ENCODE assay signal across 11 cellular contexts in the genomic region with DNA sequence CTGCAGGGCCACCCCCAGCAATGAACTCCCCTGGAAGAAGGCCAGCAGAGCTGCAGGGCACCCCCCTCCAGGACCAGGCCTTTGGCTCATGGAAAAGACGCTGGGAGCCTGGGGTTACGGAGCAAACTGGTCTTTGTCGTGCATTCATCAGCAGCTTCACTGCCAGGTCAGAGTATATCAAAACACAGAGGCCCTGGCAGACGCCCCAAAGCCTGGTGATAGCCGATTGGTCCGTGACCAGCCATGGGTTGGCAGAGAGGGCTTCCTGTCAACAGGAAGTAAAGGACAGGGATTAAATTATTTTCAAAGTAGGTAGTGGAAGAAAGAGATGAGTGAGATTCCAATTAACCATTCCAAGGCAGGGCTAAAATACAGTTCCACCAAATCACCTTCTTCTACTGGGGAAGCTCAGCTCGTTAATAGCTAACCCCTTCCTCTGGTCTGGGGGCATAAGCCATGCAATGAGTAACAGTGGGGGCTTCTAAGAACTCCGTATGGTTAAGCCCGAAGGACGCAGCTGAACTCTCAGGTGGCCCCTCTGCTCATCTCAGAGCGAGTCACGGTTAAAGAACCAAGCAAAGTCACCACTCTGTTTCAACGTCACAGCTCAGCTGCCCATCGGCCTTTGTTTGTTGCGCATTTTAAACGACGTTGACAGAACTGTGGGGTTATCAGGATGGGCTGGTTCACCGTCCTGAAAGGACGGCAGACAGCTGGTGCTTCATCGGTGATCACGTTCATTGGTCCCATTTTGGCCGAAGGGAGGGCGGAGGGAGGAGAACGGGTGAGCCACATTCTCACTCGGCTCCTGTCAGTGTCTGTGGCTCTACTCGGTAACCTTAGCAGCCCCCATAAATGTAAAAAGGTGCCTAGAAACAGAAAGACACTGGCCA. TPM values are rescaled to one million over a fixed set of nuclear protein-coding genes. Genes with fewer than 3 reads are reported as not detected.
DNase-seq lines count a peak whose midpoint lies in the region; ATAC-seq, FAIRE-seq and TF ChIP-seq lines count a peak whose summit lies in the region.
"Had no signal": no experiment of that assay in that cellular context is flagged by ENCODE, and none has a peak within 500 bp of the region (broad histone marks: within the 10 kb centered on the region; RNA-seq: fewer than 3 reads in every experiment).

No MANE protein-coding gene starts in this region.

- H3K4me2 ChIP-seq in neural progenitor cell: no peak overlapping the region

- no peaks in the 10 kb centered on the region for H4K20me1 ChIP-seq in neural progenitor cell (ENCODE audit: low read depth)

- no peak for ATAC-seq in activated CD8-positive, alpha-beta memory T cell treated with anti-CD3 and anti-CD28 coated beads, Interleukin-2, amount 10 ng/mL, durations not matched to agents 7 days and 5 days
- no peak for ATAC-seq in HG03280 (IDR thresholded peaks at IDR 0.05; ENCODE audit: unreplicated experiment)
- ATAC-seq in GM21529 (IDR thresholded peaks at IDR 0.05; ENCODE audit: unreplicated experiment): no peak
- ATAC-seq: Panc1 had no signal

- peak overlapping the region in 2 of 4 donors; percentile 5 to 8 for H3K4me3 ChIP-seq in stomach
- no peak overlapping the region for H3K4me3 ChIP-seq in neural progenitor cell

- WGBS in stomach, 5 donors: 48 to 63% (median 52%) methylated on average over 26 of the region's 26 CpGs

- H3K27me3 Mint-ChIP-seq in brain: no peaks in the 10 kb centered on the region
- H3K27me3 Mint-ChIP-seq in neural progenitor cell (ENCODE audit: insufficient read depth, low read depth): peaks cover 13% of the 10 kb centered on the region
- H3K27me3 Mint-ChIP-seq in activated CD8-positive, alpha-beta memory T cell treated with anti-CD3 and anti-CD28 coated beads, Interleukin-2, amount 10 ng/mL, durations not matched to agents 7 days and 5 days: no peaks in the 10 kb centered on the region
- H3K27me3 Mint-ChIP-seq: activated naive CD8-positive, alpha-beta T cell treated with anti-CD3 and anti-CD28 coated beads, Interleukin-2, amount 10 ng/mL, durations not matched to agents 7 days and 5 days had no signal

- H3K36me3 Mint-ChIP-seq in brain: no peaks in the 10 kb centered on the region
- H3K36me3 Mint-ChIP-seq in neural progenitor cell: no peaks in the 10 kb centered on the region
- no peaks in the 10 kb centered on the region for H3K36me3 Mint-ChIP-seq in activated CD8-positive, alpha-beta memory T cell treated with anti-CD3 and anti-CD28 coated beads, Interleukin-2, amount 10 ng/mL, durations not matched to agents 7 days and 5 days
- H3K36me3 Mint-ChIP-seq: activated naive CD8-positive, alpha-beta T cell treated with anti-CD3 and anti-CD28 coated beads, Interleukin-2, amount 10 ng/mL, durations not matched to agents 7 days and 5 days had no signal

- H3K9me3 Mint-ChIP-seq in brain (peaks cover 0 to 3% (median 0%) of the 10 kb centered on the region in 5 experiments), neural progenitor cell (no peaks in the 10 kb centered on the region)
- H3K9me3 Mint-ChIP-seq in activated CD8-positive, alpha-beta memory T cell treated with anti-CD3 and anti-CD28 coated beads, Interleukin-2, amount 10 ng/mL, durations not matched to agents 7 days and 5 days (ENCODE audit: low read depth): no peaks in the 10 kb centered on the region
- H3K9me3 Mint-ChIP-seq: activated naive CD8-positive, alpha-beta T cell treated with anti-CD3 and anti-CD28 coated beads, Interleukin-2, amount 10 ng/mL, durations not matched to agents 7 days and 5 days had no signal

- intact Hi-C loops in stomach (cut with DNase I; ENCODE audit: low total_unique reads): no loop called here

- H3K4me3 Mint-ChIP-seq in brain (peak overlapping the region; percentile 17 to 68 (median 36)), neural progenitor cell (no peak overlapping the region)
- H3K4me3 Mint-ChIP-seq in activated CD8-positive, alpha-beta memory T cell treated with anti-CD3 and anti-CD28 coated beads, Interleukin-2, amount 10 ng/mL, durations not matched to agents 7 days and 5 days: no peak overlapping the region
- H3K4me3 Mint-ChIP-seq: activated naive CD8-positive, alpha-beta T cell treated with anti-CD3 and anti-CD28 coated beads, Interleukin-2, amount 10 ng/mL, durations not matched to agents 7 days and 5 days had no signal

- H3K36me3 ChIP-seq in stomach (no peaks in the 10 kb centered on the region), neural progenitor cell (no peaks in the 10 kb centered on the region)

- TF ChIP-seq CTCF in brain (conservative IDR thresholded peaks at IDR 0.05): no peak
- no peak for TF ChIP-seq CTCF in stomach (IDR thresholded peaks at IDR 0.05)
- TF ChIP-seq CTCF in neural progenitor cell (IDR thresholded peaks at IDR 0.05): no peak

- no peak overlapping the region for H3K9ac ChIP-seq in neural progenitor cell

- no peaks in the 10 kb centered on the region for H3K79me2 ChIP-seq in neural progenitor cell (ENCODE audit: low read depth)

- H3K27me3 ChIP-seq in stomach: no peaks in the 10 kb centered on the region
- no peaks in the 10 kb centered on the region for H3K27me3 ChIP-seq in neural progenitor cell

- H3K9me3 ChIP-seq in stomach (no peaks in the 10 kb centered on the region), neural progenitor cell (ENCODE audit: low read depth) (no peaks in the 10 kb centered on the region)

- TF ChIP-seq EP300 in stomach (IDR thresholded peaks at IDR 0.05): no peak

- FAIRE-seq in islet of Langerhans (lab: Jason Lieb, UNC): peak; percentile 51

- no peak overlapping the region for H2AFZ ChIP-seq in neural progenitor cell (replicated peaks)

- TF ChIP-seq POLR2A in stomach (IDR thresholded peaks at IDR 0.05): no peak

- no peaks in the 10 kb centered on the region for H3F3A ChIP-seq in neural progenitor cell (ENCODE audit: low read depth)

- peaks cover 37% of the 10 kb centered on the region for H3K4me1 Mint-ChIP-seq in brain
- peaks cover 23% of the 10 kb centered on the region for H3K4me1 Mint-ChIP-seq in neural progenitor cell
- no peaks in the 10 kb centered on the region for H3K4me1 Mint-ChIP-seq in activated CD8-positive, alpha-beta memory T cell treated with anti-CD3 and anti-CD28 coated beads, Interleukin-2, amount 10 ng/mL, durations not matched to agents 7 days and 5 days
- H3K4me1 Mint-ChIP-seq: activated naive CD8-positive, alpha-beta T cell treated with anti-CD3 and anti-CD28 coated beads, Interleukin-2, amount 10 ng/mL, durations not matched to agents 7 days and 5 days had no signal

- CTCF ChIA-PET in activated CD8-positive, alpha-beta memory T cell treated with anti-CD3 and anti-CD28 coated beads, Interleukin-2, amount 10 ng/mL, durations not matched to agents 7 days and 5 days (lab: Charles Lee): interaction anchor here (0.6 to 1.2 kb wide), 2 partner anchors 14 to 161 kb away, joined by 3 read pairs; no protein-coding TSS in a partner anchor

- DNase-seq in M059J (ENCODE audit: low read depth) (peak; percentile 34), stomach (peak; percentile 83), neural progenitor cell (ENCODE audit: low spot score) (no peak)
- DNase-seq in activated CD8-positive, alpha-beta memory T cell treated with anti-CD3 and anti-CD28 coated beads, Interleukin-2, amount 10 ng/mL, durations not matched to agents 7 days and 5 days: no peak
- DNase-seq: activated naive CD8-positive, alpha-beta T cell treated with anti-CD3 and anti-CD28 coated beads, Interleukin-2, amount 10 ng/mL, durations not matched to agents 7 days and 5 days; T1000 had no signal

- H3K27ac Mint-ChIP-seq in brain (peak overlapping the region; percentile 34 to 88 (median 67)), neural progenitor cell (no peak overlapping the region)
- H3K27ac Mint-ChIP-seq in activated CD8-positive, alpha-beta memory T cell treated with anti-CD3 and anti-CD28 coated beads, Interleukin-2, amount 10 ng/mL, durations not matched to agents 7 days and 5 days: no peak overlapping the region
- H3K27ac Mint-ChIP-seq: activated naive CD8-positive, alpha-beta T cell treated with anti-CD3 and anti-CD28 coated beads, Interleukin-2, amount 10 ng/mL, durations not matched to agents 7 days and 5 days had no signal

- H3K4me1 ChIP-seq in stomach (peaks cover 21 to 69% (median 56%) of the 10 kb centered on the region in 4 donors), neural progenitor cell (peaks cover 6% of the 10 kb centered on the region)

- H3K27ac ChIP-seq in stomach: peak overlapping the region; percentile 32 to 81 (median 69)
- H3K27ac ChIP-seq in neural progenitor cell: no peak overlapping the region

RNA-seq across cellular contexts. Expression of a gene that starts 8.8 kb away (rescaled TPM):
- 5.2 and 9.4 TPM in 2 replicates for total RNA-seq in M059J (2014; rRNA removed; shearing (Covaris generic))
- polyA plus RNA-seq in brain (ENCODE audit: insufficient read depth, low read depth, low replicate concordance) (12.1 TPM), stomach (10 to 100 TPM; 19.9 to 27.9 (median 26.3) TPM)
- total RNA-seq in stomach (100 to 1,000 TPM in 1 of 5 donors, 10 to 100 TPM in 4; 56.7 to 302 (median 70.3) TPM), neural progenitor cell (ENCODE audit: low replicate concordance) (11.1 and 11.4 TPM in 2 replicates)
- total RNA-seq in activated CD8-positive, alpha-beta memory T cell treated with anti-CD3 and anti-CD28 coated beads, Interleukin-2, amount 10 ng/mL, durations not matched to agents 7 days and 5 days: 10 to 100 TPM; 18.4 to 29.9 TPM

Comparison
In these comparisons a context has a peak if more than half of its experiments do, and no peak if none do; other contexts are left out.
1. DNase-seq: peak in M059J (single experiment) and stomach (single experiment); none in neural progenitor cell (single experiment) and activated CD8-positive, alpha-beta memory T cell treated with anti-CD3 and anti-CD28 coated beads, Interleukin-2, amount 10 ng/mL, durations not matched to agents 7 days and 5 days (single experiment).
2. H3K27ac Mint-ChIP-seq: peak in brain (5 of 5); none in neural progenitor cell (single experiment) and activated CD8-positive, alpha-beta memory T cell treated with anti-CD3 and anti-CD28 coated beads, Interleukin-2, amount 10 ng/mL, durations not matched to agents 7 days and 5 days (single experiment).
3. H3K4me3 Mint-ChIP-seq: peak in brain (5 of 5); none in neural progenitor cell (single experiment) and activated CD8-positive, alpha-beta memory T cell treated with anti-CD3 and anti-CD28 coated beads, Interleukin-2, amount 10 ng/mL, durations not matched to agents 7 days and 5 days (single experiment).